Comparison of ENCODE assay signal across 8 cellular contexts in the genomic region with DNA sequence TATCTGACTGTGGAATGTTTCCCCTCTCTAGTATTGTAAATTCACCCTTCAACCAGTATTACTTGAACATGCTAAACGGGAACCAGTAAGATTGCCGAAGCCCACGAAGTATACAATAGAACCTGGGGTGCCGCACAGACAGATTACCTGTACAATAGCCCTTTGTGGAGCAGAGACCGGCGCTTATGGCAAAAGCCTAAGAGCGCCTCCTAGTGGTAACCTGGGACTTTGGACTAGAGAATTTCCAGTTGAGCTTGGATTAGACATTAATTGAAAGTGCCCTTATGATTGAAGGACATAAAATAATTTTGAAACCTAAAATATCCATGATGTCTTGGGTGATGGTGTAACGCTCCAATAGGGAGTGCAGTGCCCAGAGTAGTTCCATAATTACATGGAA. TPM values are rescaled to one million over a fixed set of nuclear protein-coding genes. Genes with fewer than 3 reads are reported as not detected.
DNase-seq lines count a peak whose midpoint lies in the region; ATAC-seq and TF ChIP-seq lines count a peak whose summit lies in the region.

No MANE protein-coding gene starts in this region.

- ATAC-seq in natural killer cell = peak; percentile 71 to 82 (median 76)
- peak; percentile 55 for ATAC-seq in stimulated activated naive CD8-positive, alpha-beta T cell treated with anti-CD3 and anti-CD28 coated beads, Interleukin-15, Interleukin-2, amounts not matched to agents 100 U/mL and 50 U/mL, for 24 hours
- ATAC-seq in GM19035 (IDR thresholded peaks at IDR 0.05; ENCODE audit: unreplicated experiment) = no peak

- peaks cover 0 to 11% of the 10 kb centered on the region in 2 donors for H3K27me3 Mint-ChIP-seq in natural killer cell (ENCODE audit: low read depth in 2 of 2)

- 0 to 13% methylated on average over 5 to 8 of the region's 8 CpGs for WGBS in esophagus squamous epithelium, 2 donors

- intact Hi-C loops in esophagus squamous epithelium (cut with DNase I) (loop anchor here (10.0 kb wide), 1 partner anchor 180 kb away; no protein-coding TSS in a partner anchor), natural killer cell (cut with micrococcal nuclease) (loop anchor here (1.0 to 10.0 kb wide), 2 partner anchors 140 to 191 kb away; a partner anchor contains a TSS)

- no peaks in the 10 kb centered on the region for H3K9me2 ChIP-seq in OCI-LY1 (ENCODE audit: low read depth, low read length)

- H3K4me1 ChIP-seq in OCI-LY1 (ENCODE audit: insufficient read depth, low read length, severe bottlenecking) = peaks cover 24% of the 10 kb centered on the region
- H3K4me1 ChIP-seq in esophagus squamous epithelium = no peaks in the 10 kb centered on the region

- H3K27me3 ChIP-seq in OCI-LY1 (ENCODE audit: insufficient read depth, low read length) (no peaks in the 10 kb centered on the region), esophagus squamous epithelium (no peaks in the 10 kb centered on the region)

- H3K4me2 ChIP-seq in OCI-LY1 (ENCODE audit: low read length) = no peak overlapping the region

- no peaks in the 10 kb centered on the region for H3K36me3 ChIP-seq in OCI-LY1 (ENCODE audit: insufficient read depth, low read length)
- H3K36me3 ChIP-seq in esophagus squamous epithelium = no peaks in the 10 kb centered on the region

- DNase-seq in CMK (ENCODE audit: low read depth) = peak; percentile 14
- DNase-seq in HUDEP-2 (lab: John Stamatoyannopoulos, UW; ENCODE audit: unreplicated experiment in 76 of 76) = peak in 47 of 76 experiments; percentile 0 to 55 (median 6)
- DNase-seq in activated T-cell treated with anti-CD3 and anti-CD28 coated beads for 1 hour (ENCODE audit: low read depth) = peak; percentile 55
- DNase-seq in esophagus squamous epithelium (lab: John Stamatoyannopoulos, UW) = no peak
- DNase-seq in natural killer cell = peak; percentile 39
- peak; percentile 63 for DNase-seq in stimulated activated naive CD8-positive, alpha-beta T cell treated with anti-CD3 and anti-CD28 coated beads, Interleukin-15, Interleukin-2, amounts not matched to agents 100 U/mL and 50 U/mL, for 24 hours

- H3K9ac ChIP-seq in OCI-LY1 (ENCODE audit: low read length) = no peak overlapping the region

- TF ChIP-seq POLR2A in esophagus squamous epithelium (IDR thresholded peaks at IDR 0.05) = no peak

- no peaks in the 10 kb centered on the region for H3F3A ChIP-seq in OCI-LY1 (ENCODE audit: insufficient read depth, low read length)

- H3K27ac Mint-ChIP-seq in natural killer cell = no peak overlapping the region

- no peak overlapping the region for H3K4me3 Mint-ChIP-seq in natural killer cell

- no peak overlapping the region for H3K27ac ChIP-seq in OCI-LY1 (ENCODE audit: low read depth, low read length, poor library complexity, severe bottlenecking)
- H3K27ac ChIP-seq in esophagus squamous epithelium = no peak overlapping the region

- H3K9me3 ChIP-seq in OCI-LY1 (ENCODE audit: low read length) = no peaks in the 10 kb centered on the region
- no peaks in the 10 kb centered on the region for H3K9me3 ChIP-seq in esophagus squamous epithelium

- no peak overlapping the region for H2AFZ ChIP-seq in OCI-LY1 (ENCODE audit: low read length)

- H4K20me1 ChIP-seq in OCI-LY1 (ENCODE audit: insufficient read depth, low read length) = no peaks in the 10 kb centered on the region

- H3K4me3 ChIP-seq in OCI-LY1 (ENCODE audit: low read depth, low read length, poor library complexity, severe bottlenecking) (no peak overlapping the region), esophagus squamous epithelium (no peak overlapping the region)

- H3K36me3 Mint-ChIP-seq in natural killer cell = no peaks in the 10 kb centered on the region

- no peaks in the 10 kb centered on the region for H3K9me3 Mint-ChIP-seq in natural killer cell

- H3K79me2 ChIP-seq in OCI-LY1 (ENCODE audit: insufficient read depth, low read length) = no peaks in the 10 kb centered on the region

- TF ChIP-seq CTCF in OCI-LY1 (IDR thresholded peaks at IDR 0.05; ENCODE audit: low read length) = peak; percentile 67
- peak in 5 of 6 experiments; percentile 63 to 75 (median 72) for TF ChIP-seq CTCF in esophagus squamous epithelium (IDR thresholded peaks at IDR 0.05)
- peak; percentile 73 for TF ChIP-seq CTCF in natural killer cell (IDR thresholded peaks at IDR 0.05)

- H3K4me1 Mint-ChIP-seq in natural killer cell = peaks cover 13 to 19% of the 10 kb centered on the region in 2 donors

RNA-seq across cellular contexts. Expression of a gene that starts 14.1 kb away (rescaled TPM):
- total RNA-seq in esophagus squamous epithelium (under 1 TPM in 2 of 4 donors, not detected in 2; 0.19 to 0.35 TPM), natural killer cell (under 1 TPM; 0.35 to 0.61 (median 0.47) TPM)
